ENCODE assay signal across 9 cellular contexts in genomic region chr3:114418107-114418506, GRCh38.
DNase-seq lines count a peak whose midpoint lies in the region; ATAC-seq lines count a peak whose summit lies in the region.
"Had no signal": no experiment of that assay in that cellular context is flagged by ENCODE, and none has a peak within 500 bp of the region (broad histone marks: within the 10 kb centered on the region; RNA-seq: fewer than 3 reads in every experiment).

No MANE protein-coding gene starts in this region.

- H3K4me3 ChIP-seq in subcutaneous abdominal adipose tissue (ENCODE audit: low read depth in 1 of 5, low read length in 5 of 5): no peak overlapping the region

- CTCF ChIA-PET in activated naive CD4-positive, alpha-beta T cell treated with anti-CD3 and anti-CD28 coated beads for 36 hours (lab: Charles Lee): interaction anchor here (0.7 to 4.8 kb wide), 27 partner anchors 9 to 435 kb away, joined by 3 to 74 read pairs (median 4); no protein-coding TSS in a partner anchor

- intact Hi-C loops in activated naive CD4-positive, alpha-beta T cell treated with anti-CD3 and anti-CD28 coated beads for 36 hours (cut with micrococcal nuclease): loop anchor here (1.0 to 10.0 kb wide), 15 partner anchors 35 to 727 kb away; partner anchors contain the start of genes CCDC191, QTRT2, ZBTB20 and ZDHHC23

- peaks cover 3 to 45% (median 26%) of the 10 kb centered on the region in 5 donors for H3K4me1 ChIP-seq in subcutaneous abdominal adipose tissue (ENCODE audit: control insufficient read depth in 5 of 5, insufficient read depth in 5 of 5, low read length in 5 of 5)

- H3K9me3 Mint-ChIP-seq in activated naive CD4-positive, alpha-beta T cell treated with anti-CD3 and anti-CD28 coated beads for 36 hours: no peaks in the 10 kb centered on the region

- H3K27me3 ChIP-seq in subcutaneous abdominal adipose tissue (ENCODE audit: control insufficient read depth in 5 of 5, insufficient read depth in 4 of 5, low read length in 5 of 5): no peaks in the 10 kb centered on the region

- H3K4me3 Mint-ChIP-seq in activated naive CD4-positive, alpha-beta T cell treated with anti-CD3 and anti-CD28 coated beads for 36 hours: peak overlapping the region; percentile 36
- no peak overlapping the region for H3K4me3 Mint-ChIP-seq in T-helper 17 cell

- H3K27ac Mint-ChIP-seq in activated naive CD4-positive, alpha-beta T cell treated with anti-CD3 and anti-CD28 coated beads for 36 hours: peak overlapping the region; percentile 56
- H3K27ac Mint-ChIP-seq in T-helper 17 cell: no peak overlapping the region

- no peak for DNase-seq in activated naive CD4-positive, alpha-beta T cell treated with anti-CD3 and anti-CD28 coated beads for 36 hours
- DNase-seq in activated naive CD4-positive, alpha-beta T cell (lab: John Stamatoyannopoulos, UW): no peak
- DNase-seq in M059J (ENCODE audit: low read depth): peak; percentile 80
- DNase-seq in T-helper 17 cell: no peak
- DNase-seq in AG08395 (ENCODE audit: low spot score): no peak
- no peak for DNase-seq in kidney tubule cell (ENCODE audit: low spot score)
- DNase-seq: stimulated activated CD4-positive, alpha-beta T cell treated with anti-CD3 and anti-CD28 coated beads, Interleukin-1b, Interleukin-23, amount 100 ng/mL, for 48 hours had no signal

- no peaks in the 10 kb centered on the region for H3K36me3 Mint-ChIP-seq in activated naive CD4-positive, alpha-beta T cell treated with anti-CD3 and anti-CD28 coated beads for 36 hours (ENCODE audit: low read depth)
- no peaks in the 10 kb centered on the region for H3K36me3 Mint-ChIP-seq in T-helper 17 cell (ENCODE audit: low read depth)

- H3K9ac ChIP-seq in subcutaneous abdominal adipose tissue (ENCODE audit: low read length in 5 of 5): no peak overlapping the region

- H3K27ac ChIP-seq in subcutaneous abdominal adipose tissue (ENCODE audit: low read depth, low read length): peak overlapping the region; percentile 90

- no peaks in the 10 kb centered on the region for H3K36me3 ChIP-seq in subcutaneous abdominal adipose tissue (ENCODE audit: control insufficient read depth in 5 of 5, insufficient read depth in 5 of 5, low read length in 5 of 5)

- peaks cover 32% of the 10 kb centered on the region for H3K4me1 Mint-ChIP-seq in activated naive CD4-positive, alpha-beta T cell treated with anti-CD3 and anti-CD28 coated beads for 36 hours (ENCODE audit: low read depth)
- peaks cover 4% of the 10 kb centered on the region for H3K4me1 Mint-ChIP-seq in T-helper 17 cell

- H3K9me3 ChIP-seq in subcutaneous abdominal adipose tissue (ENCODE audit: control insufficient read depth in 5 of 5, low read length in 5 of 5) (no peaks in the 10 kb centered on the region), T-helper 17 cell (ENCODE audit: control insufficient read depth, low read length, poor library complexity, severe bottlenecking) (no peaks in the 10 kb centered on the region)

- no peaks in the 10 kb centered on the region for H3K27me3 Mint-ChIP-seq in activated naive CD4-positive, alpha-beta T cell treated with anti-CD3 and anti-CD28 coated beads for 36 hours (ENCODE audit: low read depth)
- H3K27me3 Mint-ChIP-seq in T-helper 17 cell: no peaks in the 10 kb centered on the region

- ATAC-seq in HG02642 (IDR thresholded peaks at IDR 0.05; ENCODE audit: poor library complexity, unreplicated experiment) (peak; percentile 76), T-helper 17 cell (no peak)
